Comparison of ENCODE assay signal across 32 cellular contexts in the genomic region with DNA sequence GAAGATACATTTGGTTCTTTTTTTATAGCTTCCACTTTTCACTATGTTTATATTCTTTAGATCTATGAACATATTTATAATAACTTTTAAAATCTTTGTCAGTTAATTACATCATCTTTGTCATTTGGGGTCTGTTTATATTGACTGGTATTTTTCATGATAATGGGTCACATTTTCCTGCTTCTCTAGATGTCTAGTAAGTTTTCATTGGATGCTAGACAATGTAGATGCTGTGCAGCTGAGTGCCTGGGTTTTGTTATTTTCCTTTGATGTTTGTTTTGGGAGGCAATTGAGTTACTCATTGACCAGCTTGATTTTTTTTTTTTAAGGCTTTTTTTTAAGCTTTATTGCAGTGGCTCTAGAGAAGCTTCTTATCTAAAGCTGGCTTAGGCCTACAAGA. TPM values are rescaled to one million over a fixed set of nuclear protein-coding genes. Genes with fewer than 3 reads are reported as not detected.
"Had no signal": no experiment of that assay in that cellular context is flagged by ENCODE, and none has a peak within 500 bp of the region (broad histone marks: within the 10 kb centered on the region; RNA-seq: fewer than 3 reads in every experiment).

No MANE protein-coding gene starts in this region.

- H3K27ac ChIP-seq: left lung, pancreas, prostate gland, sigmoid colon, spleen, tibial nerve, uterus had no signal

- H3K27me3 ChIP-seq: left lung, pancreas, sigmoid colon, spleen, tibial nerve, uterus had no signal

- FAIRE-seq: islet of Langerhans, kidney, pancreas, small intestine had no signal

- H3K9me3 ChIP-seq: pancreas, prostate gland had no signal

- H3K9me3 Mint-ChIP-seq: natural killer cell treated with Interleukin-12 subunit alpha and Interleukin-12 subunit beta and Interleukin-15 and Interleukin-18, amount 100 ng/mL, for 72 hours had no signal

- ATAC-seq: left colon; left lung; naive thymus-derived CD4-positive, alpha-beta T cell; natural killer cell treated with Interleukin-12 subunit alpha and Interleukin-12 subunit beta and Interleukin-15 and Interleukin-18, amount 100 ng/mL, for 72 hours; pancreas; right cardiac atrium; stimulated activated memory B cell treated with anti-CD40 and anti-IgM and Interleukin-4, amounts not matched to agents 10 μg/mL and 1 μg/mL and 100 μg/mL, for 72 hours; stimulated activated naive CD8-positive, alpha-beta T cell treated with anti-CD3 and anti-CD28 coated beads, Interleukin-15, amount 100 ng/mL, for 72 hours had no signal

- H3K27me3 Mint-ChIP-seq: stimulated activated memory B cell treated with anti-CD40 and anti-IgM and Interleukin-4, amounts not matched to agents 10 μg/mL and 1 μg/mL and 100 μg/mL, for 72 hours; stimulated activated naive CD8-positive, alpha-beta T cell treated with anti-CD3 and anti-CD28 coated beads, Interleukin-15, amount 100 ng/mL, for 72 hours; type B pancreatic cell had no signal

- H3K4me1 ChIP-seq: prostate gland, sigmoid colon, uterus had no signal

- H3K4me3 Mint-ChIP-seq: immature natural killer cell; mesothelial cell of epicardium; naive thymus-derived CD4-positive, alpha-beta T cell; natural killer cell treated with Interleukin-12 subunit alpha and Interleukin-12 subunit beta and Interleukin-15 and Interleukin-18, amount 100 ng/mL, for 72 hours; neural crest cell; stimulated activated memory B cell treated with anti-CD40 and anti-IgM and Interleukin-4, amounts not matched to agents 10 μg/mL and 1 μg/mL and 100 μg/mL, for 72 hours; stimulated activated naive CD8-positive, alpha-beta T cell treated with anti-CD3 and anti-CD28 coated beads, Interleukin-15, amount 100 ng/mL, for 72 hours; type B pancreatic cell had no signal

- DNase-seq: hypothalamus; immature natural killer cell; kidney; left colon; left lung; mesendoderm; naive thymus-derived CD4-positive, alpha-beta T cell; nucleus accumbens; pancreas; posterior cingulate gyrus; retina; right cardiac atrium; sigmoid colon; small intestine; spleen; stimulated activated CD4-positive, alpha-beta T cell treated with anti-CD3 and anti-CD28 coated beads, Interleukin-4, amount 100 ng/mL, for 4 hours; stimulated activated CD8-positive, alpha-beta memory T cell treated with anti-CD3 and anti-CD28 coated beads, Interleukin-4, amount 100 ng/mL, for 48 hours; stimulated activated naive CD4-positive, alpha-beta T cell treated with Interleukin-2 at 50 U/mL for 16 hours; stimulated activated naive CD8-positive, alpha-beta T cell treated with anti-CD3 and anti-CD28 coated beads, Interleukin-15, amount 100 ng/mL, for 72 hours; substantia nigra; uterus had no signal

- H3K27ac Mint-ChIP-seq: immature natural killer cell; mesothelial cell of epicardium; natural killer cell treated with Interleukin-12 subunit alpha and Interleukin-12 subunit beta and Interleukin-15 and Interleukin-18, amount 100 ng/mL, for 72 hours; stimulated activated naive CD8-positive, alpha-beta T cell treated with anti-CD3 and anti-CD28 coated beads, Interleukin-15, amount 100 ng/mL, for 72 hours; type B pancreatic cell had no signal

- H3K36me3 ChIP-seq: left lung, pancreas, prostate gland, sigmoid colon, spleen, tibial nerve, uterus had no signal

- H3K4me3 ChIP-seq: left lung, lung, pancreas, prostate gland, sigmoid colon, spleen, tibial nerve, uterus had no signal

RNA-seq across cellular contexts. Expression of a gene that starts 4.9 kb away (rescaled TPM):
- total RNA-seq: liver, ureter had no signal
